1 cellular context compared by ENCODE assay signal in the genomic region with DNA sequence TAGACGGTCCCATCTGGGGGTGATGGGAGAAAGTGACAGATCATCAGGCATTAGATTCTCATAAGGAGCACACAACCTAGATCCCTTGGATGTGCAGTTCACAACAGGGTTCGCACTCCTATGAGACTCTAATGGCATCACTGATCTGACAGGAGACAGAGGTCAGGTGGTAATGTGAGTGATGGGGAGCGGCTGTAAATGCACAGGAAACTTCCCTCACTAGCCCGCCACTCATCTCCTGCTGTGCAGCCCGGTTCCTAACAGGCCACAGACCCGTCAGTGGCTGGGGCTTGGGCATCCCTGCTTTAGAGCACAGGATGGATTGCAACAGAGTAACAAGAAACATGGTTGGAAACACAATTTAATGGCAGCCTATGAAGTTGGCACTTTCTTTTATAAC.
TF ChIP-seq lines count a peak whose summit lies in the region.

No MANE protein-coding gene starts in this region.

TF ChIP-seq in H1, 55 proteins besides CTCF, POLR2A, EP300 and RAD21:
- TF ChIP-seq SIX5 (IDR thresholded peaks at IDR 0.05; ENCODE audit: low read depth, low read length) (no peak), SUZ12 (IDR thresholded peaks at IDR 0.05; ENCODE audit: low read length) (no peak), KDM1A (IDR thresholded peaks at IDR 0.05; ENCODE audit: borderline replicate concordance, low read length) (no peak), BRCA1 (IDR thresholded peaks at IDR 0.05; ENCODE audit: low read depth, low read length) (no peak), KDM5A (IDR thresholded peaks at IDR 0.05; ENCODE audit: low read length) (no peak)
- TF ChIP-seq, protein P1, sequence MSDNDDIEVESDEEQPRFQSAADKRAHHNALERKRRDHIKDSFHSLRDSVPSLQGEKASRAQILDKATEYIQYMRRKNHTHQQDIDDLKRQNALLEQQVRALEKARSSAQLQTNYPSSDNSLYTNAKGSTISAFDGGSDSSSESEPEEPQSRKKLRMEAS (IDR thresholded peaks at IDR 0.05) = no peak
